In genomic region chr19:41753936-41754529, GRCh38 we compare ENCODE assay signal across 9 cellular contexts. TPM values are rescaled to one million over a fixed set of nuclear protein-coding genes. Genes with fewer than 3 reads are reported as not detected.
A peak's percentile ranks its signal among the peaks of the same experiment; 100 is the strongest.
DNase-seq lines count a peak whose midpoint lies in the region; ATAC-seq and TF ChIP-seq lines count a peak whose summit lies in the region.
"Had no signal": no experiment of that assay in that cellular context is flagged by ENCODE, and none has a peak within 500 bp of the region (broad histone marks: within the 10 kb centered on the region; RNA-seq: fewer than 3 reads in every experiment).

No MANE protein-coding gene starts in this region.

- peak; percentile 77 for TF ChIP-seq CTCF in OCI-LY3 (IDR thresholded peaks at IDR 0.05; ENCODE audit: low read depth, low read length)
- peak; percentile 75 for TF ChIP-seq CTCF in fibroblast of villous mesenchyme (IDR thresholded peaks at IDR 0.05; ENCODE audit: insufficient read depth, low read depth, low read length)
- peak; percentile 51 for TF ChIP-seq CTCF in psoas muscle (IDR thresholded peaks at IDR 0.05)

- no peaks in the 10 kb centered on the region for H3K79me2 ChIP-seq in OCI-LY3 (ENCODE audit: low read length)

- no peaks in the 10 kb centered on the region for H3K36me3 ChIP-seq in OCI-LY3 (replicated peaks; ENCODE audit: low read depth, low read length)
- no peaks in the 10 kb centered on the region for H3K36me3 ChIP-seq in psoas muscle (ENCODE audit: insufficient read depth in 1 of 2, low read depth in 1 of 2)

- intact Hi-C loops in psoas muscle (cut with DNase I), result no loop called here

- H3K4me2 ChIP-seq in OCI-LY3 (ENCODE audit: low read length), result no peak overlapping the region

- no peaks in the 10 kb centered on the region for H4K20me1 ChIP-seq in OCI-LY3 (ENCODE audit: insufficient read depth, low read length)

- no peak overlapping the region for H3K4me3 ChIP-seq in OCI-LY3 (ENCODE audit: low read length)
- no peak overlapping the region for H3K4me3 ChIP-seq in fibroblast of villous mesenchyme (ENCODE audit: low read depth, low read length)
- no peak overlapping the region for H3K4me3 ChIP-seq in psoas muscle

- H3K4me1 ChIP-seq in OCI-LY3 (ENCODE audit: low read length), result peaks cover 4% of the 10 kb centered on the region; the same call in 1 of the 2 replicates
- no peaks in the 10 kb centered on the region for H3K4me1 ChIP-seq in psoas muscle

- H3K9ac ChIP-seq in OCI-LY3 (ENCODE audit: low read length), result no peak overlapping the region

- DNase-seq in AML-193 (lab: John Stamatoyannopoulos, UW) (peak; percentile 36 to 48), H4 (ENCODE audit: low spot score) (peak; percentile 40), activated T-cell treated with anti-CD3 and anti-CD28 coated beads for 48 hours (ENCODE audit: low read depth) (peak; percentile 51), fibroblast of villous mesenchyme (ENCODE audit: low read depth) (peak; percentile 12), psoas muscle (no peak), COLO829 (ENCODE audit: low spot score) (no peak)

- H3K27ac ChIP-seq in OCI-LY3 (ENCODE audit: low read length) (no peak overlapping the region), psoas muscle (no peak overlapping the region)

- 4 to 12% (median 5%) methylated on average over 4 of the region's 4 CpGs for WGBS in psoas muscle, 3 donors

- peaks cover 43% of the 10 kb centered on the region for H3K27me3 ChIP-seq in OCI-LY3 (ENCODE audit: low read depth, low read length)
- H3K27me3 ChIP-seq in psoas muscle (ENCODE audit: insufficient read depth in 3 of 3, low read length in 2 of 3), result peaks cover 0 to 9% (median 3%) of the 10 kb centered on the region in 3 donors

- H2AFZ ChIP-seq in OCI-LY3 (ENCODE audit: low read depth, low read length), result no peak overlapping the region; the same call in 1 of the 2 replicates

- H3K9me3 ChIP-seq in OCI-LY3 (ENCODE audit: insufficient read depth, low read length) (no peaks in the 10 kb centered on the region), psoas muscle (no peaks in the 10 kb centered on the region)

- ATAC-seq in psoas muscle (no peak), HG03039 (IDR thresholded peaks at IDR 0.05; ENCODE audit: unreplicated experiment) (no peak)

RNA-seq across cellular contexts. Expression of gene CEACAM6, which starts 1.3 kb away (rescaled TPM):
- total RNA-seq in H4 (2014; rRNA removed; shearing (Covaris generic)), result not detected in 2 replicates
- total RNA-seq in fibroblast of villous mesenchyme, result not detected in 2 replicates
- under 1 TPM in 2 of 4 donors, not detected in 2; 0.17 to 0.27 TPM for total RNA-seq in psoas muscle
- polyA plus RNA-seq in psoas muscle, result under 1 TPM in 2 of 3 donors, not detected in 1; 0.03 TPM
- total RNA-seq: renal cortical epithelial cell had no signal

RNA-seq across cellular contexts. Expression of gene CEACAM3, which starts 42.4 kb away (rescaled TPM):
- not detected in 2 replicates for total RNA-seq in H4 (2014; rRNA removed; shearing (Covaris generic))
- total RNA-seq in fibroblast of villous mesenchyme (not detected in 2 replicates), psoas muscle (under 1 TPM in 1 of 4 donors, not detected in 3; 0.59 TPM)
- polyA plus RNA-seq in psoas muscle, result under 1 TPM in 2 of 3 donors, not detected in 1; 0.01 to 0.05 TPM
- total RNA-seq: renal cortical epithelial cell had no signal

RNA-seq across cellular contexts. Expression of gene CEACAM5, which starts 45.6 kb away (rescaled TPM):
- total RNA-seq in H4 (2014; rRNA removed; shearing (Covaris generic)), result not detected in 2 replicates
- total RNA-seq in fibroblast of villous mesenchyme (not detected in 2 replicates), psoas muscle (under 1 TPM in 2 of 4 donors, not detected in 2; 0.69 TPM)
- polyA plus RNA-seq in psoas muscle, result under 1 TPM in 1 of 3 donors, not detected in 2; 0.04 TPM
- total RNA-seq: renal cortical epithelial cell had no signal

Comparison
In these comparisons a context has a peak if more than half of its experiments do, and no peak if none do; other contexts are left out.
1. DNase-seq: peak in AML-193 (2 of 2), H4 (single experiment), activated T-cell treated with anti-CD3 and anti-CD28 coated beads for 48 hours (single experiment) and fibroblast of villous mesenchyme (single experiment); none in psoas muscle (0 of 2) and COLO829 (single experiment).
2. Peak in every context shown above with its lines, with median percentiles within 50 percentile points of each other: CTCF ChIP-seq.